In genomic region chr12:31733549-31734432, GRCh38 we compare ENCODE assay signal across 8 cellular contexts. TPM values are rescaled to one million over a fixed set of nuclear protein-coding genes. Genes with fewer than 3 reads are reported as not detected.
A peak's percentile ranks its signal among the peaks of the same experiment; 100 is the strongest.
DNase-seq lines count a peak whose midpoint lies in the region; ATAC-seq and TF ChIP-seq lines count a peak whose summit lies in the region.
"Not testable (repeated sequence)": the region's sequence is repeated elsewhere in the genome, so short reads cannot be mapped to it uniquely, and the experiment has no call there.

No MANE protein-coding gene starts in this region.

- H3K27me3 Mint-ChIP-seq in H9 (ENCODE audit: low read depth), result peaks cover 19% of the 10 kb centered on the region
- H3K27me3 Mint-ChIP-seq in activated CD4-positive, alpha-beta T cell treated with anti-CD3 and anti-CD28 coated beads for 36 hours, result not testable (repeated sequence)

- not testable (repeated sequence) for H3K4me3 Mint-ChIP-seq in H9
- H3K4me3 Mint-ChIP-seq in activated CD4-positive, alpha-beta T cell treated with anti-CD3 and anti-CD28 coated beads for 36 hours, result peak overlapping the region; percentile 28

- H3K4me2 ChIP-seq in H9 (ENCODE audit: insufficient read depth, insufficient read length, low read length), result not testable (repeated sequence)
- H3K4me2 ChIP-seq in OCI-LY3 (ENCODE audit: low read length), result peak overlapping the region; percentile 25; the same call in 1 of the 2 replicates

- H3K9me3 ChIP-seq in A673 (ENCODE audit: low read depth, low read length, poor library complexity, severe bottlenecking); H9 (ENCODE audit: control insufficient read depth, low read depth, low read length); adipocyte (ENCODE audit: control insufficient read depth, low read length): not testable (repeated sequence)
- H3K9me3 ChIP-seq in OCI-LY3 (ENCODE audit: insufficient read depth, low read length) (peaks cover 10% of the 10 kb centered on the region), lower lobe of right lung (peaks cover 14% of the 10 kb centered on the region)

- H3K27ac ChIP-seq in A673 (ENCODE audit: low read depth, low read length, poor library complexity, severe bottlenecking), result peak overlapping the region; percentile 68
- not testable (repeated sequence) for H3K27ac ChIP-seq in H9 (ENCODE audit: insufficient read length, low read depth, low read length); OCI-LY3 (ENCODE audit: low read length)
- H3K27ac ChIP-seq in lower lobe of right lung, result peak overlapping the region; percentile 85

- H3K27ac Mint-ChIP-seq in H9, result peak overlapping the region; percentile 49 to 96 (median 66); a peak in 5 of 7 replicates
- H3K27ac Mint-ChIP-seq in activated CD4-positive, alpha-beta T cell treated with anti-CD3 and anti-CD28 coated beads for 36 hours, result peak overlapping the region; percentile 84

- TF ChIP-seq CTCF in A673 (conservative IDR thresholded peaks at IDR 0.05; ENCODE audit: low read depth, low read length); H9 (conservative IDR thresholded peaks at IDR 0.05); OCI-LY3 (IDR thresholded peaks at IDR 0.05; ENCODE audit: low read depth, low read length); lower lobe of right lung (IDR thresholded peaks at IDR 0.05): not testable (repeated sequence)

- not testable (repeated sequence) for TF ChIP-seq POLR2A in erythroblast (IDR thresholded peaks at IDR 0.05; ENCODE audit: low read length)

- H2BK12ac ChIP-seq in H9 (ENCODE audit: insufficient read length, low read depth, low read length), result not testable (repeated sequence)

- not testable (repeated sequence) for H3K56ac ChIP-seq in H9 (ENCODE audit: insufficient read length, low read depth, low read length)

- not testable (repeated sequence) for H3T11ph ChIP-seq in H9 (ENCODE audit: low read length)

- ATAC-seq in activated CD4-positive, alpha-beta T cell treated with anti-CD3 and anti-CD28 coated beads for 36 hours; lower lobe of right lung: not testable (repeated sequence)

- H2BK15ac ChIP-seq in H9 (ENCODE audit: low read depth, low read length), result not testable (repeated sequence)

- not testable (repeated sequence) for H3K36me3 ChIP-seq in A673 (ENCODE audit: insufficient read depth, low read length, poor library complexity, severe bottlenecking); adipocyte (ENCODE audit: control insufficient read depth, insufficient read depth, low read length, severe bottlenecking); lower lobe of right lung
- peaks cover 16% of the 10 kb centered on the region for H3K36me3 ChIP-seq in OCI-LY3 (replicated peaks; ENCODE audit: low read depth, low read length)

- H3K27me3 ChIP-seq in A673 (replicated peaks; ENCODE audit: insufficient read depth, low read depth, low read length, poor library complexity); H9 (ENCODE audit: insufficient read depth, low read length); OCI-LY3 (ENCODE audit: low read depth, low read length); adipocyte (replicated peaks; ENCODE audit: control insufficient read depth, insufficient read depth, low read length); lower lobe of right lung (ENCODE audit: low read depth): not testable (repeated sequence)

- not testable (repeated sequence) for H3K79me1 ChIP-seq in H9 (ENCODE audit: insufficient read depth, low read depth, low read length, poor library complexity, severe bottlenecking)

- H3K4ac ChIP-seq in H9 (ENCODE audit: low read depth, low read length), result not testable (repeated sequence)

- CTCF ChIA-PET in A673 (lab: Charles Lee), result not testable (repeated sequence)
- CTCF ChIA-PET in activated CD4-positive, alpha-beta T cell treated with anti-CD3 and anti-CD28 coated beads for 36 hours (lab: Charles Lee), result interaction anchor here (0.6 to 1.3 kb wide), 5 partner anchors 9 to 525 kb away, joined by 3 to 6 read pairs (median 3); no protein-coding TSS in a partner anchor

- not testable (repeated sequence) for H2BK20ac ChIP-seq in H9 (ENCODE audit: low read depth, low read length, poor library complexity, severe bottlenecking)

- H3K4me1 Mint-ChIP-seq in H9, result peaks cover 43 to 47% of the 10 kb centered on the region in 2 experiments
- peaks cover 64% of the 10 kb centered on the region for H3K4me1 Mint-ChIP-seq in activated CD4-positive, alpha-beta T cell treated with anti-CD3 and anti-CD28 coated beads for 36 hours

- H4K8ac ChIP-seq in H9 (replicated peaks; ENCODE audit: insufficient read length, low read depth, low read length), result not testable (repeated sequence)

- H2AFZ ChIP-seq in H9 (ENCODE audit: low read length), result not testable (repeated sequence)
- H2AFZ ChIP-seq in OCI-LY3 (ENCODE audit: low read depth, low read length), result 0 out of 2 replicates have a peak overlapping the region, but pooled peaks have one; percentile 7

- H4K91ac ChIP-seq in H9 (ENCODE audit: insufficient read length, low read depth, low read length), result not testable (repeated sequence)

- POLR2A ChIA-PET in A673 (lab: Charles Lee; ENCODE audit: low non-redundant PET), result interaction anchor here (0.6 kb wide), 1 partner anchor 16 kb away, joined by 5 read pairs; no protein-coding TSS in a partner anchor
- POLR2A ChIA-PET in activated CD4-positive, alpha-beta T cell treated with anti-CD3 and anti-CD28 coated beads for 36 hours (lab: Charles Lee), result interaction anchor here (0.7 kb wide), 1 partner anchor 401 kb away, joined by 3 read pairs; no protein-coding TSS in a partner anchor

- H4K20me1 ChIP-seq in H9 (ENCODE audit: control insufficient read depth, insufficient read depth, insufficient read length); OCI-LY3 (ENCODE audit: insufficient read depth, low read length): not testable (repeated sequence)

- H3K4me1 ChIP-seq in A673 (ENCODE audit: insufficient read depth, low read length, poor library complexity, severe bottlenecking), result peaks cover 13% of the 10 kb centered on the region
- not testable (repeated sequence) for H3K4me1 ChIP-seq in H9 (ENCODE audit: insufficient read depth, low read length)
- H3K4me1 ChIP-seq in OCI-LY3 (ENCODE audit: low read length), result peaks cover 25% of the 10 kb centered on the region
- H3K4me1 ChIP-seq in adipocyte (ENCODE audit: control insufficient read depth, insufficient read depth, low read length), result peaks cover 36% of the 10 kb centered on the region
- peaks cover 46% of the 10 kb centered on the region for H3K4me1 ChIP-seq in lower lobe of right lung

- not testable (repeated sequence) for H3K23me2 ChIP-seq in H9 (ENCODE audit: insufficient read length, low read depth, low read length, poor library complexity, severe bottlenecking)

- not testable (repeated sequence) for H3K79me2 ChIP-seq in H9 (ENCODE audit: insufficient read depth, low read length); OCI-LY3 (ENCODE audit: low read length)

- not testable (repeated sequence) for H3K9ac ChIP-seq in H9 (ENCODE audit: extremely low read depth, insufficient read length, low read length); OCI-LY3 (ENCODE audit: low read length)
- peak overlapping the region; percentile 36 for H3K9ac ChIP-seq in adipocyte (ENCODE audit: low read length)

- H4K5ac ChIP-seq in H9 (ENCODE audit: insufficient read length, low read depth, low read length), result not testable (repeated sequence)

- not testable (repeated sequence) for BruUV-seq in A673 (replicated peaks; lab: Mats Ljungman, UMichigan)

- H3K36me3 Mint-ChIP-seq in H9 (ENCODE audit: insufficient read depth in 1 of 3, low read depth in 3 of 3), result peaks cover 2 to 16% (median 8%) of the 10 kb centered on the region in 3 experiments; a peak in 6 of 7 replicates
- peaks cover 10% of the 10 kb centered on the region for H3K36me3 Mint-ChIP-seq in activated CD4-positive, alpha-beta T cell treated with anti-CD3 and anti-CD28 coated beads for 36 hours (ENCODE audit: low read depth)

- H2BK5ac ChIP-seq in H9 (ENCODE audit: insufficient read length, low read length), result not testable (repeated sequence)

- H3K14ac ChIP-seq in H9 (ENCODE audit: insufficient read depth, low read length), result not testable (repeated sequence)

- not testable (repeated sequence) for H2AK5ac ChIP-seq in H9 (ENCODE audit: insufficient read length, low read length)

- not testable (repeated sequence) for H2BK120ac ChIP-seq in H9 (ENCODE audit: low read depth, low read length, poor library complexity, severe bottlenecking)

- not testable (repeated sequence) for H3K18ac ChIP-seq in H9 (ENCODE audit: insufficient read length, low read depth, low read length)

- H3K9me3 Mint-ChIP-seq in H9; activated CD4-positive, alpha-beta T cell treated with anti-CD3 and anti-CD28 coated beads for 36 hours (ENCODE audit: low read depth): not testable (repeated sequence)

- not testable (repeated sequence) for H3K23ac ChIP-seq in H9 (ENCODE audit: insufficient read length, low read depth, low read length)

- intact Hi-C loops in A673 (cut with micrococcal nuclease; ENCODE audit: unreplicated experiment); lower lobe of right lung (cut with DNase I): not testable (repeated sequence)
- intact Hi-C loops in activated CD4-positive, alpha-beta T cell treated with anti-CD3 and anti-CD28 coated beads for 36 hours (cut with DNase I, micrococcal nuclease), result loop anchor here (1.0 to 5.0 kb wide), 6 partner anchors 13 to 163 kb away; no protein-coding TSS in a partner anchor

- peak; percentile 82 for DNase-seq in A673 (ENCODE audit: low spot score)
- peak; percentile 77 for DNase-seq in H9
- DNase-seq in activated CD4-positive, alpha-beta T cell treated with anti-CD3 and anti-CD28 coated beads for 36 hours, result peak; percentile 58
- not testable (repeated sequence) for DNase-seq in adipocyte (ENCODE audit: low read depth); lower lobe of right lung
- peak; percentile 29 to 41 for DNase-seq in erythroblast (lab: John Stamatoyannopoulos, UW)
- DNase-seq in stimulated activated CD4-positive, alpha-beta T cell treated with anti-CD3 and anti-CD28 coated beads, Interleukin-4, amount 100 ng/mL, for 24 hours, result peak; percentile 36

- H3K4me3 ChIP-seq in A673 (ENCODE audit: low read depth, low read length, poor library complexity, severe bottlenecking); OCI-LY3 (ENCODE audit: low read length); adipocyte (ENCODE audit: low read length); lower lobe of right lung: not testable (repeated sequence)

- WGBS in H9 (ENCODE audit: extremely low coverage, insufficient read length, low lambda C conversion rate), result no CpG with 5 or more reads among the region's 15 CpGs

RNA-seq across cellular contexts. Expression of gene AMN1, which starts 5.0 kb away (rescaled TPM):
- total RNA-seq in A673 (2021) (15.8 and 17.9 TPM in 2 replicates), H9 (2021) (9.6 and 10.8 TPM in 2 replicates), lower lobe of right lung (7.7 TPM)
- 1 to 10 TPM; 5.1 to 5.8 TPM for total RNA-seq in activated CD4-positive, alpha-beta T cell treated with anti-CD3 and anti-CD28 coated beads for 36 hours
